ENCODE assay signal across 9 cellular contexts in genomic region chr18:58552057-58552461, GRCh38.
DNase-seq lines count a peak whose midpoint lies in the region; ATAC-seq and TF ChIP-seq lines count a peak whose summit lies in the region.
"Had no signal": no experiment of that assay in that cellular context is flagged by ENCODE, and none has a peak within 500 bp of the region (broad histone marks: within the 10 kb centered on the region; RNA-seq: fewer than 3 reads in every experiment).

No MANE protein-coding gene starts in this region.

- TF ChIP-seq POLR2A in sigmoid colon (IDR thresholded peaks at IDR 0.05) = no peak

- peak; percentile 70 for ATAC-seq in GM18909 (IDR thresholded peaks at IDR 0.05; ENCODE audit: poor library complexity, unreplicated experiment)
- peak; percentile 81 for ATAC-seq in HG03064 (IDR thresholded peaks at IDR 0.05; ENCODE audit: low read depth, unreplicated experiment)
- peak; percentile 49 to 63 for ATAC-seq in activated naive CD4-positive, alpha-beta T cell treated with anti-CD3 and anti-CD28 coated beads, Interleukin-2, amount 50 U/mL, for 72 hours
- ATAC-seq in HG02678 (IDR thresholded peaks at IDR 0.05; ENCODE audit: unreplicated experiment) = no peak

- no peaks in the 10 kb centered on the region for H3K27me3 ChIP-seq in sigmoid colon

- no peak for TF ChIP-seq CTCF in sigmoid colon (IDR thresholded peaks at IDR 0.05)

- no peaks in the 10 kb centered on the region for H3K4me1 ChIP-seq in sigmoid colon

- H3K9me3 ChIP-seq in sigmoid colon = no peaks in the 10 kb centered on the region

- H3K27ac Mint-ChIP-seq in activated naive CD4-positive, alpha-beta T cell treated with anti-CD3 and anti-CD28 coated beads, Interleukin-2, amount 50 U/mL, for 72 hours = peak overlapping the region in 1 of 2 donors; percentile 77

- H3K36me3 Mint-ChIP-seq in activated naive CD4-positive, alpha-beta T cell treated with anti-CD3 and anti-CD28 coated beads, Interleukin-2, amount 50 U/mL, for 72 hours = peaks cover 0 to 40% of the 10 kb centered on the region in 2 donors

- TF ChIP-seq EP300 in sigmoid colon (IDR thresholded peaks at IDR 0.05) = no peak

- H3K36me3 ChIP-seq in sigmoid colon = no peaks in the 10 kb centered on the region

- in situ Hi-C loops in Caki2 (cut with HindIII; ENCODE audit: low pct_unique_long_range_greater_than_20kb, low sequenced_read_pairs) = no loop called here

- H3K9me3 Mint-ChIP-seq in activated naive CD4-positive, alpha-beta T cell treated with anti-CD3 and anti-CD28 coated beads, Interleukin-2, amount 50 U/mL, for 72 hours = peaks cover 12 to 21% of the 10 kb centered on the region in 2 donors

- DNase-seq in Caki2 (ENCODE audit: low read depth) = peak; percentile 45
- peak in 1 of 2 donors; percentile 33 for DNase-seq in activated naive CD4-positive, alpha-beta T cell treated with anti-CD3 and anti-CD28 coated beads, Interleukin-2, amount 50 U/mL, for 72 hours (ENCODE audit: low spot score in 2 of 2)
- no peak for DNase-seq in mesenteric fat pad (ENCODE audit: low spot score)
- no peak for DNase-seq in NCI-H1105 treated with DMSO at 0.1 percent for 48 hours (lab: John Stamatoyannopoulos, UW)
- DNase-seq in sigmoid colon = no peak
- DNase-seq: cortex of kidney had no signal

- H3K4me3 ChIP-seq in sigmoid colon = no peak overlapping the region

- intact Hi-C loops in sigmoid colon (cut with DNase I) = no loop called here

- WGBS in sigmoid colon, 2 donors = 41 to 44% methylated on average over 4 of the region's 4 CpGs

- no peak overlapping the region for H3K27ac ChIP-seq in sigmoid colon
